In the genomic region with DNA sequence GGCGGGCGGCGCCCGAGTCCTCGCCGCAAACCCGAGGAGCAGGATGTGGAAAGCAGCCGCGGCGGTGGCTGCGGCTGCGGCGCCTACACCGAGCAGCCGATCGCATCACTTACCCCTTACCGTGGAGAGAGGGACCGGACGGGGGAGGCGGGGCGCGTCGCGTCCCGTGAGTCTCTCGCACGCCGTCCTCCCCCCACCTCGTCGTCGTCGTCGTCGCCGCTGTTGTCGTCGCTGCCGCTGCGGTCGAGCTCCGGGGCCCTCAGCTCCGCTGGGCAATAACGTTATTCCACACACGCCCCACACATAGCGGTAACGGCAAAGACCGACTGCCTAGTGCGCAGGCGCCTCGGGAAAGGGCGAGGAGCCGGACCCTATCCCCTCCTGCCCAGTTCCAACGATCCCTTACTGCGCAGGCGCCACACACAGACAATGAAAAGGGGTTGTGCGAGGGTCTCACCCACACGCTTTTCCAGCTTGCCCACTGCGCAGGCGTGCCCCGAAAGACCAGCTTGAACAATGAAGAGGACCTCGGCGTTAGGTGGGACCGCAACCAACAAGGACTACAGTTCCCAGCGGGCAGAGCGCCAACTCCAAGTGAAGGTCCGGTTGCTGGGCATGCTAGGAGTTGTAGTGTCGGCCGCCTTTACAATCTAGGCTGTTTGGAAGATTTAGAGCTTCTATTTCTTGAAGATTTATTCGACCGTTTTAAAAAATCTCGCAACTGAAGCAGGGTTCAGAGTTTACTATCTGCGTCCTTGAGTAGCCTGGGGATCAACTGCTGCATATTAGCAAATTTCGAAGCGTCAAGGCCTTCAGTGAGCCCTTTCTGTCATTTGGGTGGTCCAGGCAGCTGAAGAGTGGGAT, we compare ENCODE assay signal across 1 cellular context.
TF ChIP-seq lines count a peak whose summit lies in the region.

A gene (minus strand): TSS at position 355 of the 864 bp plus-strand sequence. CDS start 30,001 bp downstream, outside the sequence.

TF ChIP-seq in K562, 482 proteins besides CTCF, POLR2A, EP300 and RAD21 (continued from another document and continues in another):
- TF ChIP-seq, protein P1, sequence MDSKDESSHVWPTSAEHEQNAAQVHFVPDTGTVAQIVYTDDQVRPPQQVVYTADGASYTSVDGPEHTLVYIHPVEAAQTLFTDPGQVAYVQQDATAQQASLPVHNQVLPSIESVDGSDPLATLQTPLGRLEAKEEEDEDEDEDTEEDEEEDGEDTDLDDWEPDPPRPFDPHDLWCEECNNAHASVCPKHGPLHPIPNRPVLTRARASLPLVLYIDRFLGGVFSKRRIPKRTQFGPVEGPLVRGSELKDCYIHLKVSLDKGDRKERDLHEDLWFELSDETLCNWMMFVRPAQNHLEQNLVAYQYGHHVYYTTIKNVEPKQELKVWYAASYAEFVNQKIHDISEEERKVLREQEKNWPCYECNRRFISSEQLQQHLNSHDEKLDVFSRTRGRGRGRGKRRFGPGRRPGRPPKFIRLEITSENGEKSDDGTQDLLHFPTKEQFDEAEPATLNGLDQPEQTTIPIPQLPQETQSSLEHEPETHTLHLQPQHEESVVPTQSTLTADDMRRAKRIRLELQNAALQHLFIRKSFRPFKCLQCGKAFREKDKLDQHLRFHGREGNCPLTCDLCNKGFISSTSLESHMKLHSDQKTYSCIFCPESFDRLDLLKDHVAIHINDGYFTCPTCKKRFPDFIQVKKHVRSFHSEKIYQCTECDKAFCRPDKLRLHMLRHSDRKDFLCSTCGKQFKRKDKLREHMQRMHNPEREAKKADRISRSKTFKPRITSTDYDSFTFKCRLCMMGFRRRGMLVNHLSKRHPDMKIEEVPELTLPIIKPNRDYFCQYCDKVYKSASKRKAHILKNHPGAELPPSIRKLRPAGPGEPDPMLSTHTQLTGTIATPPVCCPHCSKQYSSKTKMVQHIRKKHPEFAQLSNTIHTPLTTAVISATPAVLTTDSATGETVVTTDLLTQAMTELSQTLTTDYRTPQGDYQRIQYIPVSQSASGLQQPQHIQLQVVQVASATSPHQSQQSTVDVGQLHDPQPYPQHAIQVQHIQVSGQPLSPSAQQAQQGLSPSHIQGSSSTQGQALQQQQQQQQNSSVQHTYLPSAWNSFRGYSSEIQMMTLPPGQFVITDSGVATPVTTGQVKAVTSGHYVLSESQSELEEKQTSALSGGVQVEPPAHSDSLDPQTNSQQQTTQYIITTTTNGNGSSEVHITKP (IDR thresholded peaks at IDR 0.05; ENCODE audit: partially characterized antibody) = peak; percentile 74
- TF ChIP-seq ZNF232 (CRISPR knock-in tag; IDR thresholded peaks at IDR 0.05) = peak; percentile 58; the same call in 1 of the 2 replicates
- TF ChIP-seq PTBP1 (IDR thresholded peaks at IDR 0.05; ENCODE audit: low read depth, low read length) = no peak
- TF ChIP-seq, protein P2, sequence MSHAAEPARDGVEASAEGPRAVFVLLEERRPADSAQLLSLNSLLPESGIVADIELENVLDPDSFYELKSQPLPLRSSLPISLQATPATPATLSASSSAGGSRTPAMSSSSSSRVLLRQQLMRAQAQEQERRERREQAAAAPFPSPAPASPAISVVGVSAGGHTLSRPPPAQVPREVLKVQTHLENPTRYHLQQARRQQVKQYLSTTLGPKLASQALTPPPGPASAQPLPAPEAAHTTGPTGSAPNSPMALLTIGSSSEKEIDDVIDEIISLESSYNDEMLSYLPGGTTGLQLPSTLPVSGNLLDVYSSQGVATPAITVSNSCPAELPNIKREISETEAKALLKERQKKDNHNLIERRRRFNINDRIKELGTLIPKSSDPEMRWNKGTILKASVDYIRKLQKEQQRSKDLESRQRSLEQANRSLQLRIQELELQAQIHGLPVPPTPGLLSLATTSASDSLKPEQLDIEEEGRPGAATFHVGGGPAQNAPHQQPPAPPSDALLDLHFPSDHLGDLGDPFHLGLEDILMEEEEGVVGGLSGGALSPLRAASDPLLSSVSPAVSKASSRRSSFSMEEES (CRISPR knock-in tag; IDR thresholded peaks at IDR 0.05) = no peak
- peak; percentile 50 for TF ChIP-seq ZFX (CRISPR knock-in tag; IDR thresholded peaks at IDR 0.05)
- no peak for TF ChIP-seq TCF7 (IDR thresholded peaks at IDR 0.05; ENCODE audit: borderline replicate concordance)
- peak; percentile 56 for TF ChIP-seq SAP30 (IDR thresholded peaks at IDR 0.05; ENCODE audit: borderline replicate concordance, insufficient read depth, low read depth, low read length, poor library complexity, severe bottlenecking)
- TF ChIP-seq NBN (IDR thresholded peaks at IDR 0.05; ENCODE audit: low read depth) = peak; percentile 12
- TF ChIP-seq NFIX (CRISPR knock-in tag; IDR thresholded peaks at IDR 0.05; ENCODE audit: low read depth) = no peak
- TF ChIP-seq TAF9B (IDR thresholded peaks at IDR 0.05; ENCODE audit: partially characterized antibody) = no peak
- TF ChIP-seq, protein P3, sequence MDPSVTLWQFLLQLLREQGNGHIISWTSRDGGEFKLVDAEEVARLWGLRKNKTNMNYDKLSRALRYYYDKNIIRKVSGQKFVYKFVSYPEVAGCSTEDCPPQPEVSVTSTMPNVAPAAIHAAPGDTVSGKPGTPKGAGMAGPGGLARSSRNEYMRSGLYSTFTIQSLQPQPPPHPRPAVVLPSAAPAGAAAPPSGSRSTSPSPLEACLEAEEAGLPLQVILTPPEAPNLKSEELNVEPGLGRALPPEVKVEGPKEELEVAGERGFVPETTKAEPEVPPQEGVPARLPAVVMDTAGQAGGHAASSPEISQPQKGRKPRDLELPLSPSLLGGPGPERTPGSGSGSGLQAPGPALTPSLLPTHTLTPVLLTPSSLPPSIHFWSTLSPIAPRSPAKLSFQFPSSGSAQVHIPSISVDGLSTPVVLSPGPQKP (CRISPR knock-in tag; IDR thresholded peaks at IDR 0.05) = no peak
- no peak for TF ChIP-seq HMG20A (CRISPR knock-in tag; conservative IDR thresholded peaks at IDR 0.05)
- no peak for TF ChIP-seq SREBF2 (CRISPR knock-in tag; IDR thresholded peaks at IDR 0.05)
- no peak for TF ChIP-seq RBM22 (IDR thresholded peaks at IDR 0.05; ENCODE audit: low read depth, low read length, poor library complexity, severe bottlenecking)
- TF ChIP-seq BCOR (IDR thresholded peaks at IDR 0.05) = no peak
- TF ChIP-seq, protein P4, sequence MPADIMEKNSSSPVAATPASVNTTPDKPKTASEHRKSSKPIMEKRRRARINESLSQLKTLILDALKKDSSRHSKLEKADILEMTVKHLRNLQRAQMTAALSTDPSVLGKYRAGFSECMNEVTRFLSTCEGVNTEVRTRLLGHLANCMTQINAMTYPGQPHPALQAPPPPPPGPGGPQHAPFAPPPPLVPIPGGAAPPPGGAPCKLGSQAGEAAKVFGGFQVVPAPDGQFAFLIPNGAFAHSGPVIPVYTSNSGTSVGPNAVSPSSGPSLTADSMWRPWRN (IDR thresholded peaks at IDR 0.05; ENCODE audit: low read depth) = no peak
- no peak for TF ChIP-seq ZFP30 (CRISPR knock-in tag; IDR thresholded peaks at IDR 0.05; ENCODE audit: borderline replicate concordance)
- TF ChIP-seq MAZ (CRISPR knock-in tag; conservative IDR thresholded peaks at IDR 0.05 in 1 of 2, IDR thresholded peaks at IDR 0.05 in 1 of 2) = peak; percentile 86 to 95
- peak; percentile 57 for TF ChIP-seq PHF20 (IDR thresholded peaks at IDR 0.05; ENCODE audit: partially characterized antibody)
- TF ChIP-seq MYNN (IDR thresholded peaks at IDR 0.05) = no peak
- TF ChIP-seq MYNN (CRISPR knock-in tag; IDR thresholded peaks at IDR 0.05) = no peak
- TF ChIP-seq, protein P5, sequence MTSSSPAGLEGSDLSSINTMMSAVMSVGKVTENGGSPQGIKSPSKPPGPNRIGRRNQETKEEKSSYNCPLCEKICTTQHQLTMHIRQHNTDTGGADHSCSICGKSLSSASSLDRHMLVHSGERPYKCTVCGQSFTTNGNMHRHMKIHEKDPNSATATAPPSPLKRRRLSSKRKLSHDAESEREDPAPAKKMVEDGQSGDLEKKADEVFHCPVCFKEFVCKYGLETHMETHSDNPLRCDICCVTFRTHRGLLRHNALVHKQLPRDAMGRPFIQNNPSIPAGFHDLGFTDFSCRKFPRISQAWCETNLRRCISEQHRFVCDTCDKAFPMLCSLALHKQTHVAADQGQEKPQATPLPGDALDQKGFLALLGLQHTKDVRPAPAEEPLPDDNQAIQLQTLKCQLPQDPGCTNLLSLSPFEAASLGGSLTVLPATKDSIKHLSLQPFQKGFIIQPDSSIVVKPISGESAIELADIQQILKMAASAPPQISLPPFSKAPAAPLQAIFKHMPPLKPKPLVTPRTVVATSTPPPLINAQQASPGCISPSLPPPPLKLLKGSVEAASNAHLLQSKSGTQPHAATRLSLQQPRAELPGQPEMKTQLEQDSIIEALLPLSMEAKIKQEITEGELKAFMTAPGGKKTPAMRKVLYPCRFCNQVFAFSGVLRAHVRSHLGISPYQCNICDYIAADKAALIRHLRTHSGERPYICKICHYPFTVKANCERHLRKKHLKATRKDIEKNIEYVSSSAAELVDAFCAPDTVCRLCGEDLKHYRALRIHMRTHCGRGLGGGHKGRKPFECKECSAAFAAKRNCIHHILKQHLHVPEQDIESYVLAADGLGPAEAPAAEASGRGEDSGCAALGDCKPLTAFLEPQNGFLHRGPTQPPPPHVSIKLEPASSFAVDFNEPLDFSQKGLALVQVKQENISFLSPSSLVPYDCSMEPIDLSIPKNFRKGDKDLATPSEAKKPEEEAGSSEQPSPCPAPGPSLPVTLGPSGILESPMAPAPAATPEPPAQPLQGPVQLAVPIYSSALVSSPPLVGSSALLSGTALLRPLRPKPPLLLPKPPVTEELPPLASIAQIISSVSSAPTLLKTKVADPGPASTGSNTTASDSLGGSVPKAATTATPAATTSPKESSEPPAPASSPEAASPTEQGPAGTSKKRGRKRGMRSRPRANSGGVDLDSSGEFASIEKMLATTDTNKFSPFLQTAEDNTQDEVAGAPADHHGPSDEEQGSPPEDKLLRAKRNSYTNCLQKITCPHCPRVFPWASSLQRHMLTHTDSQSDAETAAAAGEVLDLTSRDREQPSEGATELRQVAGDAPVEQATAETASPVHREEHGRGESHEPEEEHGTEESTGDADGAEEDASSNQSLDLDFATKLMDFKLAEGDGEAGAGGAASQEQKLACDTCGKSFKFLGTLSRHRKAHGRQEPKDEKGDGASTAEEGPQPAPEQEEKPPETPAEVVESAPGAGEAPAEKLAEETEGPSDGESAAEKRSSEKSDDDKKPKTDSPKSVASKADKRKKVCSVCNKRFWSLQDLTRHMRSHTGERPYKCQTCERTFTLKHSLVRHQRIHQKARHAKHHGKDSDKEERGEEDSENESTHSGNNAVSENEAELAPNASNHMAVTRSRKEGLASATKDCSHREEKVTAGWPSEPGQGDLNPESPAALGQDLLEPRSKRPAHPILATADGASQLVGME (CRISPR knock-in tag; IDR thresholded peaks at IDR 0.05) = no peak
- TF ChIP-seq, protein P6, sequence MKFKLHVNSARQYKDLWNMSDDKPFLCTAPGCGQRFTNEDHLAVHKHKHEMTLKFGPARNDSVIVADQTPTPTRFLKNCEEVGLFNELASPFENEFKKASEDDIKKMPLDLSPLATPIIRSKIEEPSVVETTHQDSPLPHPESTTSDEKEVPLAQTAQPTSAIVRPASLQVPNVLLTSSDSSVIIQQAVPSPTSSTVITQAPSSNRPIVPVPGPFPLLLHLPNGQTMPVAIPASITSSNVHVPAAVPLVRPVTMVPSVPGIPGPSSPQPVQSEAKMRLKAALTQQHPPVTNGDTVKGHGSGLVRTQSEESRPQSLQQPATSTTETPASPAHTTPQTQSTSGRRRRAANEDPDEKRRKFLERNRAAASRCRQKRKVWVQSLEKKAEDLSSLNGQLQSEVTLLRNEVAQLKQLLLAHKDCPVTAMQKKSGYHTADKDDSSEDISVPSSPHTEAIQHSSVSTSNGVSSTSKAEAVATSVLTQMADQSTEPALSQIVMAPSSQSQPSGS (CRISPR knock-in tag; IDR thresholded peaks at IDR 0.05) = no peak
- no peak for TF ChIP-seq ZNF324 (CRISPR knock-in tag; IDR thresholded peaks at IDR 0.05)
- peak; percentile 78 for TF ChIP-seq ZNF445 (CRISPR knock-in tag; IDR thresholded peaks at IDR 0.05; ENCODE audit: low read depth)
- TF ChIP-seq MCM2 (IDR thresholded peaks at IDR 0.05; ENCODE audit: low read depth) = no peak
- no peak for TF ChIP-seq ZC3H4 (CRISPR knock-in tag; IDR thresholded peaks at IDR 0.05; ENCODE audit: borderline replicate concordance)
- TF ChIP-seq ZNF143 (CRISPR knock-in tag; IDR thresholded peaks at IDR 0.05) = peak; percentile 83; the same call in 1 of the 2 replicates
- TF ChIP-seq PHB (CRISPR knock-in tag; IDR thresholded peaks at IDR 0.05) = peak; percentile 85; the same call in 1 of the 2 replicates
- TF ChIP-seq ZNF384 (IDR thresholded peaks at IDR 0.05; ENCODE audit: low read depth, low read length) = no peak
- peak; percentile 87 for TF ChIP-seq DMBX1 (CRISPR knock-in tag; IDR thresholded peaks at IDR 0.05; ENCODE audit: borderline replicate concordance)
- no peak for TF ChIP-seq POLR3G (IDR thresholded peaks at IDR 0.05; ENCODE audit: extremely low read depth, insufficient read length, insufficient replicate concordance)
- peak; percentile 91 for TF ChIP-seq RBFOX2 (IDR thresholded peaks at IDR 0.05; ENCODE audit: low read depth, low read length)
- TF ChIP-seq RBM17 (IDR thresholded peaks at IDR 0.05; ENCODE audit: borderline replicate concordance, low read depth, low read length) = no peak
- TF ChIP-seq, protein P7, sequence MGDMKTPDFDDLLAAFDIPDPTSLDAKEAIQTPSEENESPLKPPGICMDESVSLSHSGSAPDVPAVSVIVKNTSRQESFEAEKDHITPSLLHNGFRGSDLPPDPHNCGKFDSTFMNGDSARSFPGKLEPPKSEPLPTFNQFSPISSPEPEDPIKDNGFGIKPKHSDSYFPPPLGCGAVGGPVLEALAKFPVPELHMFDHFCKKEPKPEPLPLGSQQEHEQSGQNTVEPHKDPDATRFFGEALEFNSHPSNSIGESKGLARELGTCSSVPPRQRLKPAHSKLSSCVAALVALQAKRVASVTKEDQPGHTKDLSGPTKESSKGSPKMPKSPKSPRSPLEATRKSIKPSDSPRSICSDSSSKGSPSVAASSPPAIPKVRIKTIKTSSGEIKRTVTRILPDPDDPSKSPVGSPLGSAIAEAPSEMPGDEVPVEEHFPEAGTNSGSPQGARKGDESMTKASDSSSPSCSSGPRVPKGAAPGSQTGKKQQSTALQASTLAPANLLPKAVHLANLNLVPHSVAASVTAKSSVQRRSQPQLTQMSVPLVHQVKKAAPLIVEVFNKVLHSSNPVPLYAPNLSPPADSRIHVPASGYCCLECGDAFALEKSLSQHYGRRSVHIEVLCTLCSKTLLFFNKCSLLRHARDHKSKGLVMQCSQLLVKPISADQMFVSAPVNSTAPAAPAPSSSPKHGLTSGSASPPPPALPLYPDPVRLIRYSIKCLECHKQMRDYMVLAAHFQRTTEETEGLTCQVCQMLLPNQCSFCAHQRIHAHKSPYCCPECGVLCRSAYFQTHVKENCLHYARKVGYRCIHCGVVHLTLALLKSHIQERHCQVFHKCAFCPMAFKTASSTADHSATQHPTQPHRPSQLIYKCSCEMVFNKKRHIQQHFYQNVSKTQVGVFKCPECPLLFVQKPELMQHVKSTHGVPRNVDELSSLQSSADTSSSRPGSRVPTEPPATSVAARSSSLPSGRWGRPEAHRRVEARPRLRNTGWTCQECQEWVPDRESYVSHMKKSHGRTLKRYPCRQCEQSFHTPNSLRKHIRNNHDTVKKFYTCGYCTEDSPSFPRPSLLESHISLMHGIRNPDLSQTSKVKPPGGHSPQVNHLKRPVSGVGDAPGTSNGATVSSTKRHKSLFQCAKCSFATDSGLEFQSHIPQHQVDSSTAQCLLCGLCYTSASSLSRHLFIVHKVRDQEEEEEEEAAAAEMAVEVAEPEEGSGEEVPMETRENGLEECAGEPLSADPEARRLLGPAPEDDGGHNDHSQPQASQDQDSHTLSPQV (IDR thresholded peaks at IDR 0.05) = no peak; the same call in 1 of the 2 replicates
